8 cellular contexts compared by ENCODE assay signal in genomic region chr2:156400704-156401678, GRCh38. TPM values are rescaled to one million over a fixed set of nuclear protein-coding genes. Genes with fewer than 3 reads are reported as not detected.
DNase-seq lines count a peak whose midpoint lies in the region; ATAC-seq, FAIRE-seq and TF ChIP-seq lines count a peak whose summit lies in the region.

No MANE protein-coding gene starts in this region.

- intact Hi-C loops in left ventricle myocardium superior (cut with micrococcal nuclease): no loop called here

- H3K27ac ChIP-seq in angular gyrus (ENCODE audit: low read depth, low read length) (peak overlapping the region; percentile 97), upper lobe of left lung (peak overlapping the region; percentile 84 to 96 (median 88))

- TF ChIP-seq CTCF in progenitor cell of endocrine pancreas (IDR thresholded peaks at IDR 0.05; ENCODE audit: unreplicated experiment) (no peak), upper lobe of left lung (IDR thresholded peaks at IDR 0.05) (no peak)

- TF ChIP-seq POLR2A in GM12891 (IDR thresholded peaks at IDR 0.05; ENCODE audit: low read depth, low read length) (no peak), upper lobe of left lung (IDR thresholded peaks at IDR 0.05) (no peak)

- no peaks in the 10 kb centered on the region for H3K9me3 ChIP-seq in T-helper 17 cell (ENCODE audit: control insufficient read depth, low read length, poor library complexity, severe bottlenecking)
- H3K9me3 ChIP-seq in upper lobe of left lung: no peaks in the 10 kb centered on the region

- H3K4me3 ChIP-seq in upper lobe of left lung: peak overlapping the region; percentile 54 to 65 (median 61)

- FAIRE-seq in GM12891 (lab: Jason Lieb, UNC): no peak

- no peak for TF ChIP-seq EP300 in upper lobe of left lung (IDR thresholded peaks at IDR 0.05)

- peak; percentile 18 for DNase-seq in GM12891 (ENCODE audit: insufficient read length, low spot score)
- peak; percentile 84 for DNase-seq in NCI-H146 treated with DMSO at 0.1 percent for 48 hours (lab: John Stamatoyannopoulos, UW; ENCODE audit: unreplicated experiment)
- DNase-seq in T-helper 17 cell: peak; percentile 61 to 68 (median 63)
- DNase-seq in left ventricle myocardium superior: peak; percentile 77
- peak; percentile 61 for DNase-seq in progenitor cell of endocrine pancreas (ENCODE audit: low spot score, unreplicated experiment)
- peak; percentile 72 to 88 for DNase-seq in upper lobe of left lung

- peak overlapping the region; percentile 89 for H3K4me3 Mint-ChIP-seq in T-helper 17 cell
- H3K4me3 Mint-ChIP-seq in progenitor cell of endocrine pancreas (ENCODE audit: low read depth): peak overlapping the region; percentile 81

- peaks cover 3% of the 10 kb centered on the region for H3K36me3 Mint-ChIP-seq in T-helper 17 cell (ENCODE audit: low read depth)
- no peaks in the 10 kb centered on the region for H3K36me3 Mint-ChIP-seq in progenitor cell of endocrine pancreas (ENCODE audit: insufficient read depth)

- H3K4me1 ChIP-seq in upper lobe of left lung: peaks cover 10 to 25% (median 21%) of the 10 kb centered on the region in 4 donors

- H3K27ac Mint-ChIP-seq in T-helper 17 cell (peak overlapping the region; percentile 98), progenitor cell of endocrine pancreas (peak overlapping the region; percentile 97)

- 0 to 1% methylated on average over 19 of the region's 19 CpGs for WGBS in upper lobe of left lung, 2 donors

- H3K27me3 Mint-ChIP-seq in T-helper 17 cell (peaks cover 7% of the 10 kb centered on the region), progenitor cell of endocrine pancreas (no peaks in the 10 kb centered on the region)

- no peaks in the 10 kb centered on the region for H3K36me3 ChIP-seq in upper lobe of left lung

- ATAC-seq in HG02884 (IDR thresholded peaks at IDR 0.05; ENCODE audit: unreplicated experiment): peak; percentile 56
- ATAC-seq in T-helper 17 cell: peak; percentile 84
- peak; percentile 91 for ATAC-seq in left ventricle myocardium superior
- ATAC-seq in upper lobe of left lung (ENCODE audit: low FRiP score in 2 of 2): peak; percentile 90 to 92

- no peaks in the 10 kb centered on the region for H3K27me3 ChIP-seq in upper lobe of left lung

- H3K4me1 Mint-ChIP-seq in T-helper 17 cell (peaks cover 13% of the 10 kb centered on the region), progenitor cell of endocrine pancreas (ENCODE audit: low read depth) (peaks cover 23% of the 10 kb centered on the region)

- H3K9me3 Mint-ChIP-seq in progenitor cell of endocrine pancreas (ENCODE audit: low read depth): no peaks in the 10 kb centered on the region

TF ChIP-seq in GM12891, 5 proteins besides CTCF, POLR2A, EP300 and RAD21:
- TF ChIP-seq POU2F2 (IDR thresholded peaks at IDR 0.05; ENCODE audit: low read depth, low read length) (peak; percentile 29; the same call in 1 of the 2 replicates), PAX5 (IDR thresholded peaks at IDR 0.05; ENCODE audit: insufficient read depth, low read length, severe bottlenecking) (no peak), POLR2AphosphoS5 (IDR thresholded peaks at IDR 0.05; ENCODE audit: low read depth, low read length) (no peak), SPI1 (IDR thresholded peaks at IDR 0.05; ENCODE audit: low read depth, low read length) (no peak), TAF1 (IDR thresholded peaks at IDR 0.05; ENCODE audit: low read depth, low read length) (no peak)

RNA-seq across cellular contexts. Expression of gene GPD2, which starts 35.2 kb away (rescaled TPM):
- polyA plus RNA-seq in GM12891 (2012; ENCODE audit: low read depth, missing spikeins): 11.6 TPM
- total RNA-seq in T-helper 17 cell (10 to 100 TPM in 1 of 2 donors, 1 to 10 TPM in 1; 9.8 to 12.7 TPM), left ventricle myocardium superior (18.5 TPM), progenitor cell of endocrine pancreas (43.3 and 49.5 TPM in 2 replicates), upper lobe of left lung (100 to 1,000 TPM in 1 of 6 donors, 10 to 100 TPM in 5; 37.6 to 142 (median 44.2) TPM)

Comparison
In these comparisons a context has a peak if more than half of its experiments do, and no peak if none do; other contexts are left out.
1. Peak in every context shown above with its lines: DNase-seq, ATAC-seq, H3K4me3 ChIP-seq and H3K27ac ChIP-seq.
2. DNase-seq: peak in every context shown above with its lines; median percentile 84 in NCI-H146 treated with DMSO at 0.1 percent for 48 hours; 80 in upper lobe of left lung; 77 in left ventricle myocardium superior; 63 in T-helper 17 cell; 61 in progenitor cell of endocrine pancreas; 18 in GM12891.